8 cellular contexts compared by ENCODE assay signal in genomic region chr5:91379602-91380490, GRCh38. TPM values are rescaled to one million over a fixed set of nuclear protein-coding genes. Genes with fewer than 3 reads are reported as not detected.
A peak's percentile ranks its signal among the peaks of the same experiment; 100 is the strongest.
DNase-seq lines count a peak whose midpoint lies in the region; ATAC-seq, FAIRE-seq and TF ChIP-seq lines count a peak whose summit lies in the region.

No MANE protein-coding gene starts in this region.

- H3K9me3 ChIP-seq in BLaER1 (no peaks in the 10 kb centered on the region), HepG2 (ENCODE audit: low read length) (no peaks in the 10 kb centered on the region)

- peak; percentile 26 for FAIRE-seq in HepG2 (lab: Jason Lieb, UNC)

- TF ChIP-seq CTCF in HepG2 (CRISPR knock-in tag; IDR thresholded peaks at IDR 0.05): no peak

- H3K27ac ChIP-seq in BLaER1: peak overlapping the region; percentile 95
- peak overlapping the region; percentile 98 for H3K27ac ChIP-seq in HepG2 (ENCODE audit: extremely low read length, insufficient read depth, low read length)

- H3K27me3 ChIP-seq in BLaER1 (no peaks in the 10 kb centered on the region), HepG2 (ENCODE audit: control insufficient read depth in 1 of 2, insufficient read depth in 2 of 2, low read length in 2 of 2) (no peaks in the 10 kb centered on the region; a peak in 1 of 5 replicates)

- WGBS in HepG2 (ENCODE audit: low lambda C conversion rate): 0% methylated on average over 25 of the region's 73 CpGs

- H3K4me1 ChIP-seq in BLaER1: peaks cover 17% of the 10 kb centered on the region
- H3K4me1 ChIP-seq in HepG2 (ENCODE audit: insufficient read depth, low read length): peaks cover 5% of the 10 kb centered on the region; the same call in 1 of the 2 replicates

- peak overlapping the region; percentile 92 for H3K4me2 ChIP-seq in BLaER1
- peak overlapping the region; percentile 80 for H3K4me2 ChIP-seq in HepG2 (ENCODE audit: low read depth, low read length)

- DNase-seq in NCI-H69 (lab: John Stamatoyannopoulos, UW): peak; percentile 100
- DNase-seq in activated CD4-positive, alpha-beta T cell treated with anti-CD3 and anti-CD28 coated beads, Interleukin-2, amount 50 U/mL, for 24 hours (ENCODE audit: low read depth in 1 of 2, low spot score in 1 of 2): peak; percentile 88 to 90
- DNase-seq in dedifferentiated amniotic fluid mesenchymal stem cell (ENCODE audit: extremely low spot score): peak; percentile 86
- peak; percentile 89 for DNase-seq in HepG2 (ENCODE audit: low spot score)
- peak; percentile 91 to 94 for DNase-seq in stimulated activated CD4-positive, alpha-beta T cell treated with anti-CD3 and anti-CD28 coated beads, Interleukin-2, amount 100 ng/mL, for 48 hours

- in situ Hi-C loops in HepG2 (cut with HindIII; ENCODE audit: extremely low pct_ligation_motif_present, low pct_unique_long_range_greater_than_20kb): loop anchor here (5.0 to 10.0 kb wide), 3 partner anchors 275 to 513 kb away; no protein-coding TSS in a partner anchor

- intact Hi-C loops in HepG2 (cut with micrococcal nuclease; ENCODE audit: unreplicated experiment): loop anchor here (1.0 to 5.0 kb wide), 3 partner anchors 66 to 908 kb away; partner anchors contain the start of genes MBLAC2 and POLR3G

- H3K4me3 ChIP-seq in BLaER1 (peak overlapping the region; percentile 90), HepG2 (replicated peaks in 1 of 3; ENCODE audit: insufficient read depth in 1 of 3, low read depth in 2 of 3, low read length in 3 of 3) (peak overlapping the region; percentile 79 to 90 (median 84))

- TF ChIP-seq POLR2A in HepG2 (IDR thresholded peaks at IDR 0.05; ENCODE audit: insufficient read depth in 1 of 2, low read depth in 2 of 2, low read length in 2 of 2): peak in 1 of 2 experiments; percentile 37; a peak in 1 of 4 replicates

- H4K20me1 ChIP-seq in BLaER1 (no peaks in the 10 kb centered on the region), HepG2 (ENCODE audit: insufficient read depth, low read length) (peaks cover 12% of the 10 kb centered on the region; the same call in 1 of the 2 replicates)

- H3K79me2 ChIP-seq in HepG2 (ENCODE audit: insufficient read depth, low read length): peaks cover 48% of the 10 kb centered on the region

- POLR2A ChIA-PET in HepG2 (lab: Yijun Ruan, JAX): interaction anchor here (1.1 to 1.7 kb wide), 4 partner anchors 12 to 905 kb away, joined by 3 to 7 read pairs (median 4); partner anchors contain the start of genes MBLAC2 and POLR3G

- CTCF ChIA-PET in HepG2 (lab: Yijun Ruan, JAX; ENCODE audit: low intra/inter-chr PET ratio, low total read pairs): no interaction called here

- TF ChIP-seq RAD21 in HepG2 (CRISPR knock-in tag; IDR thresholded peaks at IDR 0.05): peak; percentile 21

- no peak for TF ChIP-seq EP300 in HepG2 (IDR thresholded peaks at IDR 0.05; ENCODE audit: low read depth in 2 of 2, low read length in 2 of 2)
- TF ChIP-seq EP300 in HepG2 (CRISPR knock-in tag; IDR thresholded peaks at IDR 0.05; ENCODE audit: borderline replicate concordance): no peak

- H3K9ac ChIP-seq in BLaER1 (peak overlapping the region; percentile 89), HepG2 (ENCODE audit: insufficient read depth, low read depth, low read length) (peak overlapping the region; percentile 90)

- ATAC-seq in GM19351 (IDR thresholded peaks at IDR 0.05; ENCODE audit: unreplicated experiment) (peak; percentile 52), HG03520 (IDR thresholded peaks at IDR 0.05; ENCODE audit: unreplicated experiment) (peak; percentile 50), HepG2 (peak; percentile 78)

- H3K36me3 ChIP-seq in BLaER1: peaks cover 13% of the 10 kb centered on the region
- peaks cover under 1 to 11% of the 10 kb centered on the region in 2 experiments; a peak in 4 of 5 replicates for H3K36me3 ChIP-seq in HepG2 (replicated peaks in 1 of 2; ENCODE audit: control insufficient read depth in 1 of 2, insufficient read depth in 2 of 2, low read length in 2 of 2)

- H2AFZ ChIP-seq in HepG2 (ENCODE audit: low read length): peak overlapping the region; percentile 82

- TSS peak; percentile 40 for BruUV-seq in HepG2 (replicated peaks; lab: Mats Ljungman, UMichigan)

TF ChIP-seq in HepG2, 621 proteins besides CTCF, POLR2A, EP300 and RAD21 (continues in another document):
- TF ChIP-seq ZBTB39 (CRISPR knock-in tag; IDR thresholded peaks at IDR 0.05) (no peak), BRF2 (CRISPR knock-in tag; IDR thresholded peaks at IDR 0.05) (no peak), YY1 (IDR thresholded peaks at IDR 0.05; ENCODE audit: insufficient read depth, insufficient replicate concordance, low read depth, low read length) (no peak), ETV5 (CRISPR knock-in tag; IDR thresholded peaks at IDR 0.05; ENCODE audit: borderline replicate concordance) (no peak), ZNF280B (CRISPR knock-in tag; IDR thresholded peaks at IDR 0.05; ENCODE audit: borderline replicate concordance) (no peak), ZNF563 (CRISPR knock-in tag; IDR thresholded peaks at IDR 0.05) (0 out of 2 replicates have a peak, but pooled peaks have one; percentile 38), NFKB2 (CRISPR knock-in tag; IDR thresholded peaks at IDR 0.05; ENCODE audit: borderline replicate concordance) (no peak), ASH2L (IDR thresholded peaks at IDR 0.05; ENCODE audit: insufficient read length, low read depth, low read length) (peak; percentile 75), ZNF746 (CRISPR knock-in tag; IDR thresholded peaks at IDR 0.05) (no peak), ATF5 (CRISPR knock-in tag; IDR thresholded peaks at IDR 0.05; ENCODE audit: low read depth) (no peak), HOXA3 (CRISPR knock-in tag; IDR thresholded peaks at IDR 0.05) (peak; percentile 75)

RNA-seq across cellular contexts. Expression of gene ARRDC3, which starts 3.3 kb away (rescaled TPM):
- total RNA-seq in HepG2 (2016; rRNA removed; fragmentation: Illumina TruSeq; extraction: Trizol): 12.2 and 24.4 TPM in 2 replicates
- 7.8 TPM in 2 replicates for total RNA-seq in HepG2 (2016; cell fraction: cytosol; rRNA removed; fragmentation: Illumina TruSeq; extraction: Trizol; ENCODE audit: low read depth)
- 13.5 and 19.6 TPM in 2 replicates for total RNA-seq in HepG2 (2016; cell fraction: insoluble cytoplasmic fraction; rRNA removed; fragmentation: Illumina TruSeq; extraction: Trizol)
- total RNA-seq in HepG2 (2016; cell fraction: membrane; rRNA removed; fragmentation: Illumina TruSeq; extraction: Trizol): 11.0 and 11.3 TPM in 2 replicates
- 46.8 and 50.0 TPM in 2 replicates for total RNA-seq in HepG2 (2016; cell fraction: nucleus; rRNA removed; fragmentation: Illumina TruSeq; extraction: Trizol)
- polyA plus RNA-seq in HepG2 (2011; rRNA removed): 3.4 and 5.9 TPM in 2 replicates
- 1.0 and 3.5 TPM in 2 replicates for polyA plus RNA-seq in HepG2 (2011; cell fraction: cytosol; rRNA removed)
- 4.1 and 6.4 TPM in 2 replicates for polyA plus RNA-seq in HepG2 (2011; cell fraction: nucleus; rRNA removed)
- polyA plus RNA-seq in HepG2 (2012): 10.9 and 12.8 TPM in 2 replicates
- polyA plus RNA-seq in HepG2 (2016; cell fraction: cytosol; fragmentation: Illumina TruSeq; extraction: Trizol; ENCODE audit: low read depth): 0.52 and 0.62 TPM in 2 replicates
- 7.6 and 8.4 TPM in 2 replicates for polyA plus RNA-seq in HepG2 (2016; cell fraction: insoluble cytoplasmic fraction; fragmentation: Illumina TruSeq; extraction: Trizol; ENCODE audit: low read depth)
- polyA plus RNA-seq in HepG2 (2016; cell fraction: membrane; fragmentation: Illumina TruSeq; extraction: Trizol; ENCODE audit: low read depth): 2.1 and 2.7 TPM in 2 replicates
- 35.7 and 39.1 TPM in 2 replicates for polyA plus RNA-seq in HepG2 (2016; cell fraction: nucleus; fragmentation: Illumina TruSeq; extraction: Trizol; ENCODE audit: insufficient read depth, low read depth)
- polyA minus RNA-seq in HepG2 (2011; rRNA and poly(A)+ RNA removed; ENCODE audit: low replicate concordance): 10.6 and 28.7 TPM in 2 replicates
- 9.8 and 22.2 TPM in 2 replicates for polyA minus RNA-seq in HepG2 (2011; cell fraction: cytosol; rRNA and poly(A)+ RNA removed)
- polyA minus RNA-seq in HepG2 (2011; cell fraction: nucleus; rRNA and poly(A)+ RNA removed): 15.3 and 23.9 TPM in 2 replicates

Comparison
In these comparisons a context has a peak if more than half of its experiments do, and no peak if none do; other contexts are left out.
1. Peak in every context shown above with its lines: DNase-seq, ATAC-seq, H3K4me3 ChIP-seq and H3K27ac ChIP-seq.